In the genomic region with DNA sequence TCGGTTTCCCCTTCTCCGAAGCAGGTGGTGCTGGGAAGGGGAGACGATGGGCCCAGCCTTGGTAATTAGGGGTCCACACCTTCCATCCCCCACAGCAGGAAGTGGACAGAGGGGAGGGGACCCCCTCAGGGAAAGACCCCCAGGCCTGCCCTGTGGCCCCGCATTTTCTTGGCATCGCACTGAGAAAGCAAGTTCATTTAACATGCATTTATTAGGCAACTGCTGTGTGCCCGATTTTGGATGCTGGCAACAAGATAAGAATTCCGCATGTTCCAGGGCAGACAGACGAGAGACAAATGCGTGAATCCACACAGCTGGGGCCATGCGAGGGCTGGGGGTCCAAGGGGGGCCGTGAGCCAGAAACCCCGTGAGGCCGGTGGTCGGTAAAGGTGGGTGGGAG, we compare ENCODE assay signal across 1 cellular context.
TF ChIP-seq lines count a peak whose summit lies in the region.

No MANE protein-coding gene starts in this region.

TF ChIP-seq in IMR-90, 13 proteins besides CTCF, POLR2A, EP300 and RAD21:
- TF ChIP-seq NFE2L2 (IDR thresholded peaks at IDR 0.05; ENCODE audit: low read depth, low read length) (no peak), RCOR1 (IDR thresholded peaks at IDR 0.05; ENCODE audit: insufficient replicate concordance, low read length) (no peak), BHLHE40 (IDR thresholded peaks at IDR 0.05; ENCODE audit: low read depth, low read length) (no peak), FOS (IDR thresholded peaks at IDR 0.05; ENCODE audit: low read depth, low read length) (no peak), CHD1 (IDR thresholded peaks at IDR 0.05; ENCODE audit: low read depth, low read length) (no peak), RFX5 (IDR thresholded peaks at IDR 0.05; ENCODE audit: low read depth, low read length) (no peak), SMC3 (IDR thresholded peaks at IDR 0.05; ENCODE audit: low read depth, low read length) (no peak)
- TF ChIP-seq, protein P1, sequence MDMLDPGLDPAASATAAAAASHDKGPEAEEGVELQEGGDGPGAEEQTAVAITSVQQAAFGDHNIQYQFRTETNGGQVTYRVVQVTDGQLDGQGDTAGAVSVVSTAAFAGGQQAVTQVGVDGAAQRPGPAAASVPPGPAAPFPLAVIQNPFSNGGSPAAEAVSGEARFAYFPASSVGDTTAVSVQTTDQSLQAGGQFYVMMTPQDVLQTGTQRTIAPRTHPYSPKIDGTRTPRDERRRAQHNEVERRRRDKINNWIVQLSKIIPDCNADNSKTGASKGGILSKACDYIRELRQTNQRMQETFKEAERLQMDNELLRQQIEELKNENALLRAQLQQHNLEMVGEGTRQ (IDR thresholded peaks at IDR 0.05; ENCODE audit: low read depth, low read length), result no peak
